Comparison of ENCODE assay signal across 8 cellular contexts in the genomic region with DNA sequence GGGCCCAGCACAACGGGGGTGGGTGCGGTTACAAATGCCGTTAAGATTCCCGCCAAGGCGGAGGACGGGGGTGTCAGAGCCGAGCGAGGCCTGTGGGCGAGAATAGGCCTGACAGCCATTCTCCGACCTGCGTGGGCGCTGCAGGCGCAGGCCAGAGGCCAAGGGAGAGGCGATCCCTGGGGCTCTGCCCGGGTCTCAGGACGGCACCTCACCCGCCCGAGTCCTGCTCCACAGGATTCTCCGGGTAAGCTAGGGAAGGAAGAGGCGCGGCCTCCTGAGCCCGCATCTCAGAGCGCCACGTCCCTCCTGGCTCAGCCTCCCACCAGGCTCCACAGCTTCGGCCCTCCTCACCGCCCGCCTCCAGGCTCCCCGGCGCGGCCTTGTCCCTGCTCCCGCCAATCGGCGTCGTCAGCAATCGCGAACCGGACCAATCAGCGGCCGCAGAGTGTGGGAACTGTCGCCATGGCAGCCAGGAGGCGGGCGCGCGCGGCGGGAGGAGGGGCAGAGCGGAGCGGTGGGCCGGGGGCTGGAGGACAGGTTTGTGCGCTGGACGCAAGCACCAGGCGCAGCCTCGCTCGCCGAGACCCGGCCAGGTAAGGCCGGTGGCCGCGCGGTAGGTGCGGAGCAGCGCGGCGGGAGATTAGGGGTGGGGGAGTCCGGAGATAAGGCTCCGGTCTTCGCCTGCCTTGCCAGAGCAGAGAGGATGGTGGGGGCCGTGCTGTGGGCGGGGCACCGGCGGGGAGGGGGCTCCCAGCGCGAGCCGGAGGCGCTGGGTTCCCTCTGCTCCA. TPM values are rescaled to one million over a fixed set of nuclear protein-coding genes. Genes with fewer than 3 reads are reported as not detected.
DNase-seq lines count a peak whose midpoint lies in the region; ATAC-seq, FAIRE-seq and TF ChIP-seq lines count a peak whose summit lies in the region.

A gene (plus strand): TSS at position 504 of the 788 bp plus-strand sequence. CDS start 18,585 bp downstream, outside the sequence.

- dilution Hi-C loops in endothelial cell of umbilical vein (cut with MboI; ENCODE audit: extremely low pct_ligation_motif_present, low sequenced_read_pairs), result no loop called here

- CTCF ChIA-PET in OCI-LY7 (lab: Charles Lee; ENCODE audit: unreplicated experiment), result no interaction called here
- CTCF ChIA-PET in endothelial cell of umbilical vein (lab: Charles Lee), result interaction anchor here (0.9 to 2.3 kb wide), 3 partner anchors 8 to 46 kb away, joined by 3 to 14 read pairs (median 8); no protein-coding TSS in a partner anchor

- intact Hi-C loops in OCI-LY7 (cut with micrococcal nuclease; ENCODE audit: unreplicated experiment), result loop anchor here (1.0 to 5.0 kb wide), 3 partner anchors 69 to 199 kb away; a partner anchor contains a TSS
- intact Hi-C loops in endothelial cell of umbilical vein (cut with micrococcal nuclease), result loop anchor here (1.0 to 5.0 kb wide), 4 partner anchors 46 to 199 kb away; a partner anchor contains a TSS

- H3K9me3 ChIP-seq in OCI-LY7 (ENCODE audit: low read length), result no peaks in the 10 kb centered on the region
- H3K9me3 ChIP-seq in endothelial cell of umbilical vein (replicated peaks; ENCODE audit: control insufficient read depth, insufficient read depth, low read length), result no peaks in the 10 kb centered on the region

- H3K4me2 ChIP-seq in OCI-LY7 (ENCODE audit: low read length) (peak within 1 kb of the TSS; percentile 93), endothelial cell of umbilical vein (ENCODE audit: insufficient read depth, low read length) (peak within 1 kb of the TSS; percentile 98)

- peak; percentile 97 for TF ChIP-seq POLR2A in endothelial cell of umbilical vein (IDR thresholded peaks at IDR 0.05; ENCODE audit: low read depth, low read length)

- TF ChIP-seq CTCF in D721Med (IDR thresholded peaks at IDR 0.05; ENCODE audit: insufficient read depth, missing control alignments) (no peak), OCI-LY7 (conservative IDR thresholded peaks at IDR 0.05; ENCODE audit: low read length) (no peak), endothelial cell of umbilical vein (IDR thresholded peaks at IDR 0.05; ENCODE audit: extremely low read depth in 1 of 2, insufficient read depth in 1 of 2, low read depth in 1 of 2, low read length in 2 of 2) (no peak)

- H3K27ac ChIP-seq in OCI-LY7 (ENCODE audit: low read depth, low read length, poor library complexity, severe bottlenecking) (peak within 1 kb of the TSS; percentile 58), endothelial cell of umbilical vein (ENCODE audit: insufficient read depth, low read depth, low read length) (peak within 1 kb of the TSS; percentile 65)

- FAIRE-seq in D721Med (lab: Jason Lieb, UNC) (no peak), endothelial cell of umbilical vein (lab: Jason Lieb, UNC) (peak; percentile 95)

- no TSS peak for BruUV-seq in OCI-LY7 (replicated peaks; lab: Mats Ljungman, UMichigan)
- BruUV-seq in endothelial cell of umbilical vein (replicated peaks; lab: Mats Ljungman, UMichigan), result no TSS peak

- no peaks in the 10 kb centered on the region for H3K36me3 ChIP-seq in OCI-LY7 (ENCODE audit: insufficient read depth, low read length)
- no peaks in the 10 kb centered on the region for H3K36me3 ChIP-seq in endothelial cell of umbilical vein (ENCODE audit: control insufficient read depth in 2 of 2, extremely low read depth in 1 of 2, insufficient read depth in 2 of 2, low read length in 2 of 2)

- DNase-seq in D721Med (ENCODE audit: insufficient read length, low spot score), result peak; percentile 88
- peak; percentile 81 for DNase-seq in HuH-7.5 (ENCODE audit: low spot score)
- peak; percentile 96 for DNase-seq in OCI-LY7 (ENCODE audit: low spot score)
- DNase-seq in activated T-cell treated with anti-CD3 and anti-CD28 coated beads for 1 hour (ENCODE audit: low read depth), result peak; percentile 93
- peak; percentile 98 for DNase-seq in endothelial cell of umbilical vein (ENCODE audit: low read depth, low spot score)
- DNase-seq in midbrain (lab: John Stamatoyannopoulos, UW), result peak; percentile 96
- DNase-seq in stimulated activated CD8-positive, alpha-beta memory T cell treated with anti-CD3 and anti-CD28 coated beads, Interleukin-2, amount 100 ng/mL, for 1 hour (ENCODE audit: low read depth in 2 of 2), result peak; percentile 93 to 95

- no peaks in the 10 kb centered on the region for H3K27me3 ChIP-seq in endothelial cell of umbilical vein (ENCODE audit: control insufficient read depth in 2 of 2, insufficient read depth in 2 of 2, low read length in 2 of 2)

- H3K9me1 ChIP-seq in endothelial cell of umbilical vein (replicated peaks; ENCODE audit: control insufficient read depth, extremely low read depth, insufficient read depth, low read length), result no peaks in the 10 kb centered on the region

- H3K4me1 ChIP-seq in OCI-LY7 (ENCODE audit: insufficient read depth, low read length, poor library complexity, severe bottlenecking) (peaks cover 17% of the 10 kb centered on the region), endothelial cell of umbilical vein (ENCODE audit: control insufficient read depth, extremely low read depth, insufficient read depth, low read length) (peaks cover 11% of the 10 kb centered on the region)

- H3K4me3 ChIP-seq in OCI-LY7 (ENCODE audit: low read depth, low read length, poor library complexity, severe bottlenecking) (peak within 1 kb of the TSS; percentile 79), endothelial cell of umbilical vein (replicated peaks in 1 of 3; ENCODE audit: insufficient read depth in 1 of 3, low read depth in 1 of 3, low read length in 3 of 3) (peak within 1 kb of the TSS; percentile 84 to 95 (median 95))

- peak; percentile 98 for ATAC-seq in GM21526 (IDR thresholded peaks at IDR 0.05; ENCODE audit: low FRiP score, unreplicated experiment)

- peak within 1 kb of the TSS; percentile 85 for H3K9ac ChIP-seq in endothelial cell of umbilical vein (replicated peaks; ENCODE audit: extremely low read depth, insufficient read depth, low read length)

- POLR2A ChIA-PET in OCI-LY7 (lab: Charles Lee), result interaction anchor here (0.8 to 2.7 kb wide), 12 partner anchors 7 to 539 kb away, joined by 3 to 18 read pairs (median 4); a partner anchor contains a TSS
- POLR2A ChIA-PET in endothelial cell of umbilical vein (lab: Charles Lee), result interaction anchor here (0.7 to 1.7 kb wide), 3 partner anchors 9 to 68 kb away, joined by 3 to 8 read pairs (median 3); a partner anchor contains a TSS

- H2AFZ ChIP-seq in OCI-LY7 (ENCODE audit: low read length), result peak within 1 kb of the TSS; percentile 79
- H2AFZ ChIP-seq in endothelial cell of umbilical vein (ENCODE audit: low read depth, low read length), result peak within 1 kb of the TSS; percentile 90

- H3K79me2 ChIP-seq in OCI-LY7 (ENCODE audit: insufficient read depth, low read depth, low read length), result peaks cover 9% of the 10 kb centered on the region; the same call in 1 of the 2 replicates
- peaks cover 11% of the 10 kb centered on the region for H3K79me2 ChIP-seq in endothelial cell of umbilical vein (ENCODE audit: control insufficient read depth, insufficient read depth, low read length)

- no peaks in the 10 kb centered on the region for H3K9me2 ChIP-seq in OCI-LY7 (ENCODE audit: insufficient read depth, low read length)

- H4K20me1 ChIP-seq in OCI-LY7 (ENCODE audit: insufficient read depth, low read length) (no peaks in the 10 kb centered on the region), endothelial cell of umbilical vein (replicated peaks; ENCODE audit: control insufficient read depth, extremely low read depth, insufficient read depth, low read length) (no peaks in the 10 kb centered on the region)

TF ChIP-seq in endothelial cell of umbilical vein, 7 proteins besides CTCF, POLR2A, EP300 and RAD21:
- no peak for TF ChIP-seq EZH2 (IDR thresholded peaks at IDR 0.05; ENCODE audit: borderline replicate concordance, low read depth, low read length, severe bottlenecking)
- peak; percentile 89 for TF ChIP-seq POLR2AphosphoS5 (IDR thresholded peaks at IDR 0.05; ENCODE audit: insufficient read depth, low read depth, low read length)
TF ChIP-seq in endothelial cell of umbilical vein: peak in this region for 1.

RNA-seq across cellular contexts. Expression of the gene that starts here (rescaled TPM):
- 42.4 and 64.3 TPM in 2 replicates for total RNA-seq in OCI-LY7 (2014; rRNA removed; shearing (Covaris generic))
- 73.0 and 96.2 TPM in 2 replicates for total RNA-seq in OCI-LY7 (2022)
- total RNA-seq in endothelial cell of umbilical vein, result 114 and 123 TPM in 2 replicates
- polyA plus RNA-seq in endothelial cell of umbilical vein, result 28.2 and 41.9 TPM in 2 replicates
- polyA plus RNA-seq in endothelial cell of umbilical vein (2011; cell fraction: cytosol; rRNA removed), result 71.1 and 71.6 TPM in 2 replicates
- 39.9 and 40.1 TPM in 2 replicates for polyA plus RNA-seq in endothelial cell of umbilical vein (2011; cell fraction: nucleus; rRNA removed)
- 134 and 153 TPM in 2 replicates for polyA plus RNA-seq in endothelial cell of umbilical vein (2012)
- polyA minus RNA-seq in endothelial cell of umbilical vein, result 75.3 and 89.0 TPM in 2 replicates
- polyA minus RNA-seq in endothelial cell of umbilical vein (2011; cell fraction: cytosol; rRNA and poly(A)+ RNA removed), result 17.1 TPM
- 34.5 and 37.3 TPM in 2 replicates for polyA minus RNA-seq in endothelial cell of umbilical vein (2011; cell fraction: nucleus; rRNA and poly(A)+ RNA removed)

Comparison
In these comparisons a context has a peak if more than half of its experiments do, and no peak if none do; other contexts are left out.
1. Peak in every context shown above with its lines: DNase-seq, ATAC-seq, H3K4me3 ChIP-seq and H3K27ac ChIP-seq.